8 cellular contexts compared by ENCODE assay signal in the genomic region with DNA sequence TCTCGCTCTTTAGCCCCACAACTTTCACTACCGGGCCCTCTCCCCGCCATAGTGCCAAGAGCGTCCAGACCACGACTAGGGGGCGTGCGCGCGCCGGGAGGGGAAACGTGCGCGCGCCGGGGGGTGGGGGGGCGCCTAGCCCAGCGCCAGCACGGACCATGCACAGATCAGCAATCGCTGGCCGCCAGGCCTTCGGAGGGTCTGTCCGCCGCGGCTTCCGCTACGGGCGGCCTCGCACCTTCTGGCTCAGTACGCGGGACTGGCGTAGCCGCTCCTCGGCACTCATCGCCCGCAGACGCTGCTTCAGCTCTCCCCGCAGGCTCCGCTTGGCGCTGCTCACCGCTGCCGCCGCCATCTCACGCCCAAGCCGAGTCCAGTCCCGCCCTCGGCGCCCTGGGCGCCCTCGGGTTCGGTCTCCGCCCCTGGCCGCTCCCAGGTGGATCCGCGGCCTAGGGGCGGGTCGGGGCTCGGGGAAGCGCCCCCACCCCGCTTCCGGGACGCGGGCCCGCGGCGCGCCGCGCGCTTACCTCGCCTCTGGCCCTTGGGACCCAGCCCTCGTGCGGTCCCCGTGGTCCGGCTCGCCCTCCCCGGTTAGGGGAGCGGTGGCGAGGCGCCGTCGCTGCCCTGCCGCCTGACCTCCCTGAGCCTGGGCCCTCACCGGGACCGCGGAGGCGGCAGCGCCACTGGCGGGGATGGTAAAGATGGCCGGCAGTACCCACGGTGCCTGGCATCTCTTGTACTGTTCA. TPM values are rescaled to one million over a fixed set of nuclear protein-coding genes. Genes with fewer than 3 reads are reported as not detected.
DNase-seq lines count a peak whose midpoint lies in the region; ATAC-seq and TF ChIP-seq lines count a peak whose summit lies in the region.

A gene (minus strand): TSS at position 381 of the 746 bp plus-strand sequence. CDS start 26 bp downstream, at position 355.

- POLR2A ChIA-PET in T-cell (lab: Charles Lee) = interaction anchor here (0.6 to 1.7 kb wide), 3 partner anchors 26 to 74 kb away, joined by 3 to 19 read pairs (median 3); a partner anchor contains a TSS

- CTCF ChIA-PET in T-cell (lab: Charles Lee) = interaction anchor here (0.7 to 2.8 kb wide), 8 partner anchors 17 to 74 kb away, joined by 3 to 11 read pairs (median 5); a partner anchor contains a TSS

- ATAC-seq in HG02588 (IDR thresholded peaks at IDR 0.05; ENCODE audit: unreplicated experiment) = peak; percentile 84
- ATAC-seq in T-cell (replicated peaks in 1 of 4) = peak; percentile 87 to 91 (median 88)

- H3K27ac Mint-ChIP-seq in T-cell = peak within 1 kb of the TSS; percentile 99 to 100

- DNase-seq in NCI-H1048 (lab: John Stamatoyannopoulos, UW) (peak; percentile 51), T-cell (peak; percentile 65 to 88 (median 78)), amniotic epithelial cell (ENCODE audit: low read depth) (peak; percentile 68), left ventricle myocardium inferior (peak; percentile 81), prostate gland (ENCODE audit: low spot score) (peak; percentile 62), ureter (ENCODE audit: low spot score) (peak; percentile 83)

- TF ChIP-seq POLR2A in prostate gland (IDR thresholded peaks at IDR 0.05) = peak; percentile 57

- H3K9me3 ChIP-seq in left ventricle myocardium inferior (replicated peaks) (no peaks in the 10 kb centered on the region), prostate gland (no peaks in the 10 kb centered on the region)

- H3K9me3 Mint-ChIP-seq in T-cell = no peaks in the 10 kb centered on the region

- no peaks in the 10 kb centered on the region for H3K36me3 ChIP-seq in left ventricle myocardium inferior
- H3K36me3 ChIP-seq in prostate gland = no peaks in the 10 kb centered on the region

- intact Hi-C loops in left ventricle myocardium inferior (cut with micrococcal nuclease) (no loop called here), prostate gland (cut with DNase I) (loop anchor here (2.0 to 10.0 kb wide), 3 partner anchors 26 to 275 kb away; no protein-coding TSS in a partner anchor)

- no peaks in the 10 kb centered on the region for H3K27me3 ChIP-seq in left ventricle myocardium inferior (ENCODE audit: low read depth)
- H3K27me3 ChIP-seq in prostate gland (replicated peaks; ENCODE audit: insufficient read depth) = no peaks in the 10 kb centered on the region

- H3K4me3 ChIP-seq in left ventricle myocardium inferior (peak within 1 kb of the TSS; percentile 91), prostate gland (peak within 1 kb of the TSS; percentile 65 to 80)

- peaks cover 14% of the 10 kb centered on the region for H3K4me1 ChIP-seq in left ventricle myocardium inferior
- no peaks in the 10 kb centered on the region for H3K4me1 ChIP-seq in prostate gland (replicated peaks)

- H3K4me1 Mint-ChIP-seq in T-cell = peaks cover 37 to 48% (median 40%) of the 10 kb centered on the region in 3 donors

- H3K27ac ChIP-seq in left ventricle myocardium inferior (replicated peaks) (peak within 1 kb of the TSS; percentile 96), prostate gland (peak within 1 kb of the TSS; percentile 97 to 98)

- under 1% methylated on average over 41 of the region's 90 CpGs for WGBS in prostate gland

- TF ChIP-seq CTCF in GM12874 (IDR thresholded peaks at IDR 0.05; ENCODE audit: insufficient read depth, low read depth, low read length) = peak; percentile 38
- peak; percentile 57 for TF ChIP-seq CTCF in left ventricle myocardium inferior (IDR thresholded peaks at IDR 0.05; ENCODE audit: borderline replicate concordance)
- TF ChIP-seq CTCF in prostate gland (IDR thresholded peaks at IDR 0.05) = peak in 3 of 4 experiments; percentile 29 to 51 (median 32)

- H3K27me3 Mint-ChIP-seq in T-cell = no peaks in the 10 kb centered on the region

- H3K4me3 Mint-ChIP-seq in T-cell = peak within 1 kb of the TSS; percentile 84 to 96 (median 96)

- peaks cover 12% of the 10 kb centered on the region for H3K36me3 Mint-ChIP-seq in T-cell

RNA-seq across cellular contexts. Expression of the gene that starts here (rescaled TPM):
- total RNA-seq in T-cell (10 to 100 TPM; 13.2 to 31.6 (median 27.3) TPM), left ventricle myocardium inferior (21.4 TPM), prostate gland (10 to 100 TPM; 28.7 to 55.1 TPM), ureter (24.9 TPM)

Comparison
In these comparisons a context has a peak if more than half of its experiments do, and no peak if none do; other contexts are left out.
1. Peak in every context shown above with its lines: DNase-seq, ATAC-seq, H3K4me3 ChIP-seq and H3K27ac ChIP-seq.